ENCODE assay signal across 1 cellular context in the genomic region with DNA sequence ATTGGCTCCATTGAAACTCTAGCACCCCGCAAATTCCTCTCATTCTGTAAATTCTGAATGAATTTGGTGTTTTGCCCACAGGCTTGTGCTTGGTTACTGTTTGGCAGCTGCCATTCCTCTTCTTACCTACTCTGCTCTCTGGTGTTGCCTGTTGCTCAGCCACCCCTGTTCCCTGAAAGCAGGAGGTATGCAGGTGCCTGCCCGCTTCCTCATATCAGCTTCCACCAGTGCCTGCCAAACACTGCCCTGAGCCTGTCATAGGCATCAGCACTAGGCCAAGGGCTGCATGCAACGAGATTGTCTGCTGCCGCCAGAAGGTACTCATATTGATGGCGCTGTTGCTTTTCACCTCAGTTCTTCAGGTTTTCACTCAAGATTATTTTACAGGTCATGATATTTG.
TF ChIP-seq lines count a peak whose summit lies in the region.

No MANE protein-coding gene starts in this region.

TF ChIP-seq in GM12878, 131 proteins besides CTCF, POLR2A, EP300 and RAD21 (continued from another document):
- TF ChIP-seq, protein P1, sequence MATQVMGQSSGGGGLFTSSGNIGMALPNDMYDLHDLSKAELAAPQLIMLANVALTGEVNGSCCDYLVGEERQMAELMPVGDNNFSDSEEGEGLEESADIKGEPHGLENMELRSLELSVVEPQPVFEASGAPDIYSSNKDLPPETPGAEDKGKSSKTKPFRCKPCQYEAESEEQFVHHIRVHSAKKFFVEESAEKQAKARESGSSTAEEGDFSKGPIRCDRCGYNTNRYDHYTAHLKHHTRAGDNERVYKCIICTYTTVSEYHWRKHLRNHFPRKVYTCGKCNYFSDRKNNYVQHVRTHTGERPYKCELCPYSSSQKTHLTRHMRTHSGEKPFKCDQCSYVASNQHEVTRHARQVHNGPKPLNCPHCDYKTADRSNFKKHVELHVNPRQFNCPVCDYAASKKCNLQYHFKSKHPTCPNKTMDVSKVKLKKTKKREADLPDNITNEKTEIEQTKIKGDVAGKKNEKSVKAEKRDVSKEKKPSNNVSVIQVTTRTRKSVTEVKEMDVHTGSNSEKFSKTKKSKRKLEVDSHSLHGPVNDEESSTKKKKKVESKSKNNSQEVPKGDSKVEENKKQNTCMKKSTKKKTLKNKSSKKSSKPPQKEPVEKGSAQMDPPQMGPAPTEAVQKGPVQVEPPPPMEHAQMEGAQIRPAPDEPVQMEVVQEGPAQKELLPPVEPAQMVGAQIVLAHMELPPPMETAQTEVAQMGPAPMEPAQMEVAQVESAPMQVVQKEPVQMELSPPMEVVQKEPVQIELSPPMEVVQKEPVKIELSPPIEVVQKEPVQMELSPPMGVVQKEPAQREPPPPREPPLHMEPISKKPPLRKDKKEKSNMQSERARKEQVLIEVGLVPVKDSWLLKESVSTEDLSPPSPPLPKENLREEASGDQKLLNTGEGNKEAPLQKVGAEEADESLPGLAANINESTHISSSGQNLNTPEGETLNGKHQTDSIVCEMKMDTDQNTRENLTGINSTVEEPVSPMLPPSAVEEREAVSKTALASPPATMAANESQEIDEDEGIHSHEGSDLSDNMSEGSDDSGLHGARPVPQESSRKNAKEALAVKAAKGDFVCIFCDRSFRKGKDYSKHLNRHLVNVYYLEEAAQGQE (IDR thresholded peaks at IDR 0.05; ENCODE audit: low read depth, low read length), result no peak
